In genomic region chr2:85511008-85511895, GRCh38 we compare ENCODE assay signal across 2 cellular contexts.
TF ChIP-seq lines count a peak whose summit lies in the region.

No MANE protein-coding gene starts in this region.

TF ChIP-seq in A549, 52 proteins besides CTCF, POLR2A, EP300 and RAD21:
- TF ChIP-seq, protein P1, sequence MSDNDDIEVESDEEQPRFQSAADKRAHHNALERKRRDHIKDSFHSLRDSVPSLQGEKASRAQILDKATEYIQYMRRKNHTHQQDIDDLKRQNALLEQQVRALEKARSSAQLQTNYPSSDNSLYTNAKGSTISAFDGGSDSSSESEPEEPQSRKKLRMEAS (IDR thresholded peaks at IDR 0.05), result no peak
- no peak for TF ChIP-seq NPAS2 (CRISPR knock-in tag; IDR thresholded peaks at IDR 0.05; ENCODE audit: borderline replicate concordance)
- no peak for TF ChIP-seq GATA3 (IDR thresholded peaks at IDR 0.05; ENCODE audit: borderline replicate concordance)
- TF ChIP-seq NFE2L2 (conservative IDR thresholded peaks at IDR 0.05; ENCODE audit: low read length), result no peak
- no peak for TF ChIP-seq BHLHE40 (IDR thresholded peaks at IDR 0.05; ENCODE audit: low read depth, low read length)
- TF ChIP-seq RCOR1 (IDR thresholded peaks at IDR 0.05; ENCODE audit: low read depth, low read length), result no peak
- TF ChIP-seq CEBPB (IDR thresholded peaks at IDR 0.05), result no peak
- no peak for TF ChIP-seq ZC3H11A (IDR thresholded peaks at IDR 0.05)
- no peak for TF ChIP-seq FOSB (CRISPR knock-in tag; IDR thresholded peaks at IDR 0.05)
- no peak for TF ChIP-seq ZNF302 (CRISPR knock-in tag; IDR thresholded peaks at IDR 0.05)
- TF ChIP-seq, protein P2, sequence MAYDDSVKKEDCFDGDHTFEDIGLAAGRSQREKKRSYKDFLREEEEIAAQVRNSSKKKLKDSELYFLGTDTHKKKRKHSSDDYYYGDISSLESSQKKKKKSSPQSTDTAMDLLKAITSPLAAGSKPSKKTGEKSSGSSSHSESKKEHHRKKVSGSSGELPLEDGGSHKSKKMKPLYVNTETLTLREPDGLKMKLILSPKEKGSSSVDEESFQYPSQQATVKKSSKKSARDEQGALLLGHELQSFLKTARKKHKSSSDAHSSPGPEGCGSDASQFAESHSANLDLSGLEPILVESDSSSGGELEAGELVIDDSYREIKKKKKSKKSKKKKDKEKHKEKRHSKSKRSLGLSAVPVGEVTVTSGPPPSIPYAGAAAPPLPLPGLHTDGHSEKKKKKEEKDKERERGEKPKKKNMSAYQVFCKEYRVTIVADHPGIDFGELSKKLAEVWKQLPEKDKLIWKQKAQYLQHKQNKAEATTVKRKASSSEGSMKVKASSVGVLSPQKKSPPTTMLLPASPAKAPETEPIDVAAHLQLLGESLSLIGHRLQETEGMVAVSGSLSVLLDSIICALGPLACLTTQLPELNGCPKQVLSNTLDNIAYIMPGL (CRISPR knock-in tag; IDR thresholded peaks at IDR 0.05; ENCODE audit: borderline replicate concordance), result no peak
- TF ChIP-seq, protein P3, sequence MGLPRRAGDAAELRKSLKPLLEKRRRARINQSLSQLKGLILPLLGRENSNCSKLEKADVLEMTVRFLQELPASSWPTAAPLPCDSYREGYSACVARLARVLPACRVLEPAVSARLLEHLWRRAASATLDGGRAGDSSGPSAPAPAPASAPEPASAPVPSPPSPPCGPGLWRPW (IDR thresholded peaks at IDR 0.05), result no peak
- TF ChIP-seq ZSCAN20 (CRISPR knock-in tag; IDR thresholded peaks at IDR 0.05), result no peak
- no peak for TF ChIP-seq FOXS1 (CRISPR knock-in tag; IDR thresholded peaks at IDR 0.05)
- TF ChIP-seq JUN (IDR thresholded peaks at IDR 0.05), result no peak
- no peak for TF ChIP-seq HOXB5 (CRISPR knock-in tag; IDR thresholded peaks at IDR 0.05)
- TF ChIP-seq MAZ (IDR thresholded peaks at IDR 0.05; ENCODE audit: borderline replicate concordance, low read depth, low read length), result no peak

TF ChIP-seq in K562, 482 proteins besides CTCF, POLR2A, EP300 and RAD21:
- TF ChIP-seq FOSL1 (tag; conservative IDR thresholded peaks at IDR 0.05), result no peak
- no peak for TF ChIP-seq HNRNPLL (IDR thresholded peaks at IDR 0.05; ENCODE audit: low read depth, low read length, poor library complexity, severe bottlenecking)
